In the genomic region with DNA sequence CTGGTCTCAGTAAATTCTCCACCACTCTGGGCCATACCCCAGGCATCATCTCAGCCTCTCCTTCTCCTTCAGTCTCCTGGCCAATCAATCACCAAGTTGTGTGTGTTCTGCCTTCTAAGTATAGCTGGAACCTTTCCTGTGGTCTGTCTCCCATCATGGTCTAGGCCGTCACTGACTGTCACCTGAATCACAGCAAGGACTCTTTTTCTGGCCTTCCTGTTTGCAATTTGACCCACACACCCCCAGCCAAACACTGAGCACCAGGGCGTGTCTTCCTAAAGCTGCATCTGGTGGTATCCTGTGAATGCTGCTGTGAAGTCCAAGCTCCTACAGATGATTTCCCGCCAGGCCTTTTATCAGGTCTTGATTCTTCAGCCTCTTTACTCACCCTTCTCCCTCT, we compare ENCODE assay signal across 24 cellular contexts.
"Had no signal": no experiment of that assay in that cellular context is flagged by ENCODE, and none has a peak within 500 bp of the region (broad histone marks: within the 10 kb centered on the region; RNA-seq: fewer than 3 reads in every experiment).

No MANE protein-coding gene starts in this region.

- H3K27ac Mint-ChIP-seq: activated CD8-positive, alpha-beta T cell treated with anti-CD3 and anti-CD28 coated beads, Interleukin-2, amount 10 ng/mL, durations not matched to agents 7 days and 5 days; activated naive CD4-positive, alpha-beta T cell treated with anti-CD3 and anti-CD28 coated beads, Interleukin-2, amount 50 U/mL, for 24 hours; brain had no signal

- FAIRE-seq: astrocyte, RCC 7860 had no signal

- H3K9me3 Mint-ChIP-seq: activated naive CD4-positive, alpha-beta T cell treated with anti-CD3 and anti-CD28 coated beads, Interleukin-2, amount 50 U/mL, for 24 hours; brain; central memory CD8-positive, alpha-beta T cell; T-helper 1 cell treated with Interleukin-12 subunit alpha and Interleukin-12 subunit beta and Interleukin-4 antibody, amounts not matched to agents 30 μg/mL and 1 μg/mL, for 36 hours had no signal

- H3K4me1 Mint-ChIP-seq: brain had no signal

- H3K36me3 Mint-ChIP-seq: activated naive CD4-positive, alpha-beta T cell treated with anti-CD3 and anti-CD28 coated beads, Interleukin-2, amount 50 U/mL, for 24 hours; brain had no signal

- H3K4me3 Mint-ChIP-seq: activated CD8-positive, alpha-beta T cell treated with anti-CD3 and anti-CD28 coated beads, Interleukin-2, amount 10 ng/mL, durations not matched to agents 7 days and 5 days; activated naive CD4-positive, alpha-beta T cell treated with anti-CD3 and anti-CD28 coated beads, Interleukin-2, amount 50 U/mL, for 24 hours; brain; central memory CD8-positive, alpha-beta T cell; T-helper 1 cell treated with Interleukin-12 subunit alpha and Interleukin-12 subunit beta and Interleukin-4 antibody, amounts not matched to agents 30 μg/mL and 1 μg/mL, for 36 hours had no signal

- DNase-seq: activated CD4-positive, alpha-beta T cell treated with anti-CD3 and anti-CD28 coated beads for 48 hours; activated CD4-positive, alpha-beta T cell treated with anti-CD3 and anti-CD28 coated beads, Interleukin-2, amount 50 U/mL, for 4 hours; activated CD4-positive, CD25-positive, alpha-beta regulatory T cell treated with anti-CD3 and anti-CD28 coated beads, Interleukin-2, amount 50 U/mL, for 72 hours; activated CD8-positive, alpha-beta memory T cell treated with anti-CD3 and anti-CD28 coated beads, Interleukin-2, amount 50 U/mL, for 48 hours; activated CD8-positive, alpha-beta T cell treated with anti-CD3 and anti-CD28 coated beads, Interleukin-2, amount 10 ng/mL, durations not matched to agents 7 days and 5 days; activated T-cell treated with anti-CD3 and anti-CD28 coated beads, Interleukin-2, amount 50 U/mL, for 1 hour; amygdala; MM.1S; NCI-H1105; NCI-H1436; NCI-H1694 treated with DMSO at 0.1 percent for 48 hours; NCI-H2029 treated with DMSO at 0.1 percent for 48 hours; NCI-H345; NCI-H510A; NCI-H526 treated with DMSO at 0.1 percent for 48 hours; NK-92 treated with Interleukin-12 subunit alpha and Interleukin-12 subunit beta, amount 100 ng/mL, for 24 hours; PC-3; SHP77 treated with DMSO at 0.1 percent for 48 hours had no signal

- H3K27me3 Mint-ChIP-seq: activated naive CD4-positive, alpha-beta T cell treated with anti-CD3 and anti-CD28 coated beads, Interleukin-2, amount 50 U/mL, for 24 hours; brain; central memory CD8-positive, alpha-beta T cell had no signal
